ENCODE assay signal across 16 cellular contexts in the genomic region with DNA sequence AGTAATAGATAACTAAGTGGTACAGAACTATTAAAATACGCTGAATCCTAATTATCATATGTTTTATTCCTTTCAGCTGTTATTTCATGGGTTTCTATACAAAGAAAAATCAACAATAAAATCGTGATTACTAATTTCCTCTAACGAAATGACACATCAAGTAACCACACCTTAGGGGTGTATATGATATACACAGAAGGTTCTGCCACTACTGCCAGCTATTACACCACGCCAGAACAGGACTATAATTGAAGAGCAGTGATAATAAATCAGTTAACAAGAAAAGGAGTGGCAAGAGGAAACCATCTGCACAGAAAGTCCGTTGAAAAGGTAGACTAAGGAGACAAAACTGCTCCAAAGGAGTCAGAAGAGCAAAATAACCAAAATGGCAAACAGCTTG. TPM values are rescaled to one million over a fixed set of nuclear protein-coding genes. Genes with fewer than 3 reads are reported as not detected.
DNase-seq lines count a peak whose midpoint lies in the region; ATAC-seq, FAIRE-seq and TF ChIP-seq lines count a peak whose summit lies in the region.
"Had no signal": no experiment of that assay in that cellular context is flagged by ENCODE, and none has a peak within 500 bp of the region (broad histone marks: within the 10 kb centered on the region; RNA-seq: fewer than 3 reads in every experiment).

No MANE protein-coding gene starts in this region.

- H2AFZ ChIP-seq in endothelial cell of umbilical vein (ENCODE audit: low read depth, low read length) = peak overlapping the region; percentile 40

- H3K27ac Mint-ChIP-seq in activated naive CD4-positive, alpha-beta T cell treated with anti-CD3 and anti-CD28 coated beads, Interleukin-2, amount 50 U/mL, for 24 hours = peak overlapping the region; percentile 73

- H3K79me2 ChIP-seq in endothelial cell of umbilical vein (ENCODE audit: control insufficient read depth, insufficient read depth, low read length) = peaks cover 72% of the 10 kb centered on the region

- no peaks in the 10 kb centered on the region for H3K9me1 ChIP-seq in endothelial cell of umbilical vein (replicated peaks; ENCODE audit: control insufficient read depth, extremely low read depth, insufficient read depth, low read length)

- peak overlapping the region; percentile 81 for H3K4me2 ChIP-seq in endothelial cell of umbilical vein (ENCODE audit: insufficient read depth, low read length)

- peak overlapping the region; percentile 4 for H3K27ac ChIP-seq in RWPE2 (ENCODE audit: poor library complexity, severe bottlenecking)
- H3K27ac ChIP-seq in endothelial cell of umbilical vein (ENCODE audit: insufficient read depth, low read depth, low read length) = peak overlapping the region; percentile 46
- H3K27ac ChIP-seq in stomach = peak overlapping the region in 3 of 5 donors; percentile 11 to 48 (median 30)
- H3K27ac ChIP-seq: brain microvascular endothelial cell, HL-60, vagina had no signal

- H3K4me3 Mint-ChIP-seq in activated naive CD4-positive, alpha-beta T cell treated with anti-CD3 and anti-CD28 coated beads, Interleukin-2, amount 50 U/mL, for 24 hours = peak overlapping the region; percentile 84

- FAIRE-seq in endothelial cell of umbilical vein (lab: Jason Lieb, UNC) = peak; percentile 83

- H3K9ac ChIP-seq in endothelial cell of umbilical vein (replicated peaks; ENCODE audit: extremely low read depth, insufficient read depth, low read length) = peak overlapping the region; percentile 1

- no TSS peak for BruUV-seq in endothelial cell of umbilical vein (replicated peaks; lab: Mats Ljungman, UMichigan)

- peaks cover 21% of the 10 kb centered on the region for H3K36me3 ChIP-seq in RWPE2 (ENCODE audit: low read depth)
- peaks cover 0 to 3% of the 10 kb centered on the region in 2 experiments for H3K36me3 ChIP-seq in endothelial cell of umbilical vein (ENCODE audit: control insufficient read depth in 2 of 2, extremely low read depth in 1 of 2, insufficient read depth in 2 of 2, low read length in 2 of 2)
- peaks cover 0 to 7% (median 6%) of the 10 kb centered on the region in 4 donors for H3K36me3 ChIP-seq in stomach

- peaks cover 20% of the 10 kb centered on the region for H3K36me3 Mint-ChIP-seq in activated naive CD4-positive, alpha-beta T cell treated with anti-CD3 and anti-CD28 coated beads, Interleukin-2, amount 50 U/mL, for 24 hours

- no peaks in the 10 kb centered on the region for H3K9me3 Mint-ChIP-seq in activated naive CD4-positive, alpha-beta T cell treated with anti-CD3 and anti-CD28 coated beads, Interleukin-2, amount 50 U/mL, for 24 hours

- no peaks in the 10 kb centered on the region for H3K27me3 Mint-ChIP-seq in activated naive CD4-positive, alpha-beta T cell treated with anti-CD3 and anti-CD28 coated beads, Interleukin-2, amount 50 U/mL, for 24 hours

- ATAC-seq in RWPE2 (ENCODE audit: low read depth) (no peak), GM18907 (IDR thresholded peaks at IDR 0.05; ENCODE audit: unreplicated experiment) (no peak), GM18517 (IDR thresholded peaks at IDR 0.05; ENCODE audit: unreplicated experiment) (no peak), GM21528 (IDR thresholded peaks at IDR 0.05; ENCODE audit: low FRiP score, unreplicated experiment) (no peak)

- 29 to 50% (median 38%) methylated on average over 5 of the region's 5 CpGs for WGBS in stomach, 5 donors

- TF ChIP-seq POLR2A in endothelial cell of umbilical vein (IDR thresholded peaks at IDR 0.05; ENCODE audit: low read depth, low read length) (peak; percentile 22), stomach (IDR thresholded peaks at IDR 0.05) (no peak)

- H3K4me1 Mint-ChIP-seq in activated naive CD4-positive, alpha-beta T cell treated with anti-CD3 and anti-CD28 coated beads, Interleukin-2, amount 50 U/mL, for 24 hours = peaks cover 67% of the 10 kb centered on the region

- DNase-seq in activated naive CD4-positive, alpha-beta T cell treated with anti-CD3 and anti-CD28 coated beads, Interleukin-2, amount 50 U/mL, for 16 hours = no peak
- DNase-seq in RWPE2 (ENCODE audit: low spot score) = no peak
- DNase-seq in endothelial cell of umbilical vein (ENCODE audit: low read depth, low spot score) = peak; percentile 52
- DNase-seq in stomach = no peak
- DNase-seq: activated CD4-positive, alpha-beta T cell treated with anti-CD3 and anti-CD28 coated beads, Interleukin-2, amount 50 U/mL, for 4 hours; brain microvascular endothelial cell; NCI-H1436; NCI-H748 treated with DMSO at 0.1 percent for 48 hours had no signal

- no peaks in the 10 kb centered on the region for H4K20me1 ChIP-seq in endothelial cell of umbilical vein (replicated peaks; ENCODE audit: control insufficient read depth, extremely low read depth, insufficient read depth, low read length)

- intact Hi-C loops in endothelial cell of umbilical vein (cut with micrococcal nuclease) = loop anchor here (10.0 kb wide), 1 partner anchor 1752 kb away; the partner anchor contains the start of gene FAM124B
- intact Hi-C loops in stomach (cut with DNase I; ENCODE audit: low total_unique reads) = no loop called here

- TF ChIP-seq CTCF in RWPE2 (IDR thresholded peaks at IDR 0.05; ENCODE audit: poor library complexity, severe bottlenecking) (no peak), endothelial cell of umbilical vein (IDR thresholded peaks at IDR 0.05; ENCODE audit: extremely low read depth in 1 of 2, insufficient read depth in 1 of 2, low read depth in 1 of 2, low read length in 2 of 2) (no peak), stomach (IDR thresholded peaks at IDR 0.05) (no peak)

- CTCF ChIA-PET in endothelial cell of umbilical vein (lab: Charles Lee) = interaction anchor here (0.9 to 4.0 kb wide), 5 partner anchors 10 to 286 kb away, joined by 3 to 11 read pairs (median 6); no protein-coding TSS in a partner anchor

- dilution Hi-C loops in endothelial cell of umbilical vein (cut with MboI; ENCODE audit: extremely low pct_ligation_motif_present, low sequenced_read_pairs) = no loop called here

- H3K4me3 ChIP-seq in RWPE2 (ENCODE audit: severe bottlenecking) = no peak overlapping the region
- peak overlapping the region in 1 of 3 experiments; percentile 20 for H3K4me3 ChIP-seq in endothelial cell of umbilical vein (replicated peaks in 1 of 3; ENCODE audit: insufficient read depth in 1 of 3, low read depth in 1 of 3, low read length in 3 of 3)
- H3K4me3 ChIP-seq in stomach = no peak overlapping the region
- H3K4me3 ChIP-seq: skin epidermis, vagina had no signal

- TF ChIP-seq EP300 in stomach (IDR thresholded peaks at IDR 0.05) = no peak

- H3K9me3 ChIP-seq in RWPE2 (ENCODE audit: severe bottlenecking) (no peaks in the 10 kb centered on the region), endothelial cell of umbilical vein (replicated peaks; ENCODE audit: control insufficient read depth, insufficient read depth, low read length) (no peaks in the 10 kb centered on the region), stomach (no peaks in the 10 kb centered on the region)
- H3K9me3 ChIP-seq: vagina had no signal

- POLR2A ChIA-PET in endothelial cell of umbilical vein (lab: Charles Lee) = no interaction called here

- H3K27me3 ChIP-seq in RWPE2 (ENCODE audit: insufficient read depth, poor library complexity, severe bottlenecking) (no peaks in the 10 kb centered on the region), endothelial cell of umbilical vein (ENCODE audit: control insufficient read depth in 2 of 2, insufficient read depth in 2 of 2, low read length in 2 of 2) (no peaks in the 10 kb centered on the region), stomach (no peaks in the 10 kb centered on the region)
- H3K27me3 ChIP-seq: brain microvascular endothelial cell, vagina had no signal

- H3K4me1 ChIP-seq in RWPE2 (ENCODE audit: insufficient read depth, poor library complexity, severe bottlenecking) (peaks cover 16% of the 10 kb centered on the region), endothelial cell of umbilical vein (ENCODE audit: control insufficient read depth, extremely low read depth, insufficient read depth, low read length) (peaks cover 34% of the 10 kb centered on the region), stomach (peaks cover 16 to 76% (median 45%) of the 10 kb centered on the region in 4 donors)

TF ChIP-seq in endothelial cell of umbilical vein, 7 proteins besides CTCF, POLR2A, EP300 and RAD21:
- TF ChIP-seq JUN (IDR thresholded peaks at IDR 0.05; ENCODE audit: borderline replicate concordance, insufficient read depth, insufficient read length, low read depth) (no peak), FOS (IDR thresholded peaks at IDR 0.05; ENCODE audit: borderline replicate concordance, insufficient read depth, low read length) (peak; percentile 41)

RNA-seq across cellular contexts. Expression of gene FARSB, which starts 3.0 kb away (rescaled TPM):
- total RNA-seq in endothelial cell of umbilical vein (27.2 and 29.4 TPM in 2 replicates), stomach (10 to 100 TPM in 2 of 5 donors, 1 to 10 TPM in 3; 1.4 to 26.3 (median 5.8) TPM)
- polyA plus RNA-seq in endothelial cell of umbilical vein (11.8 and 12.7 TPM in 2 replicates), stomach (10 to 100 TPM; 15.1 to 17.5 (median 17.3) TPM)
- polyA plus RNA-seq in endothelial cell of umbilical vein (2011; cell fraction: cytosol; rRNA removed) = 23.0 and 26.3 TPM in 2 replicates
- 18.2 and 22.5 TPM in 2 replicates for polyA plus RNA-seq in endothelial cell of umbilical vein (2011; cell fraction: nucleus; rRNA removed)
- polyA plus RNA-seq in endothelial cell of umbilical vein (2012) = 28.8 and 48.4 TPM in 2 replicates
- 15.9 and 18.2 TPM in 2 replicates for polyA minus RNA-seq in endothelial cell of umbilical vein
- polyA minus RNA-seq in endothelial cell of umbilical vein (2011; cell fraction: cytosol; rRNA and poly(A)+ RNA removed) = 13.1 TPM
- 16.2 and 26.4 TPM in 2 replicates for polyA minus RNA-seq in endothelial cell of umbilical vein (2011; cell fraction: nucleus; rRNA and poly(A)+ RNA removed)

RNA-seq across cellular contexts. Expression of gene MOGAT1, which starts 18.6 kb away (rescaled TPM):
- total RNA-seq in endothelial cell of umbilical vein (not detected in 2 replicates), stomach (1 to 10 TPM in 1 of 5 donors, not detected in 4; 1.8 TPM)
- polyA plus RNA-seq in endothelial cell of umbilical vein (not detected in 2 replicates), stomach (under 1 TPM in 1 of 3 donors, not detected in 2; 0.15 TPM)
- not detected in 2 replicates for polyA plus RNA-seq in endothelial cell of umbilical vein (2011; cell fraction: cytosol; rRNA removed)
- polyA plus RNA-seq in endothelial cell of umbilical vein (2011; cell fraction: nucleus; rRNA removed) = not detected in 2 replicates
- not detected in 2 replicates for polyA plus RNA-seq in endothelial cell of umbilical vein (2012)
- polyA minus RNA-seq in endothelial cell of umbilical vein = not detected in 2 replicates
- not detected for polyA minus RNA-seq in endothelial cell of umbilical vein (2011; cell fraction: cytosol; rRNA and poly(A)+ RNA removed)
- polyA minus RNA-seq in endothelial cell of umbilical vein (2011; cell fraction: nucleus; rRNA and poly(A)+ RNA removed) = not detected in 2 replicates
- total RNA-seq: myocyte, vagina had no signal
